8 cellular contexts compared by ENCODE assay signal in genomic region chr11:86066606-86067229, GRCh38. TPM values are rescaled to one million over a fixed set of nuclear protein-coding genes. Genes with fewer than 3 reads are reported as not detected.
DNase-seq lines count a peak whose midpoint lies in the region; ATAC-seq and TF ChIP-seq lines count a peak whose summit lies in the region.

No MANE protein-coding gene starts in this region.

- peaks cover 49% of the 10 kb centered on the region for H3K4me1 Mint-ChIP-seq in mesothelial cell of epicardium

- peaks cover 2% of the 10 kb centered on the region for H3K36me3 Mint-ChIP-seq in mesothelial cell of epicardium

- H3K27me3 ChIP-seq in left ventricle myocardium inferior (ENCODE audit: low read depth) (no peaks in the 10 kb centered on the region), uterus (no peaks in the 10 kb centered on the region)

- H3K9me3 Mint-ChIP-seq in mesothelial cell of epicardium, result peaks cover 3% of the 10 kb centered on the region

- H3K9me3 ChIP-seq in left ventricle myocardium inferior (replicated peaks), result no peaks in the 10 kb centered on the region
- H3K9me3 ChIP-seq in uterus, result no peaks in the 10 kb centered on the region

- H3K27ac ChIP-seq in left ventricle myocardium inferior (replicated peaks) (peak overlapping the region; percentile 98), uterus (peak overlapping the region; percentile 96 to 98)

- peak overlapping the region; percentile 100 for H3K4me3 Mint-ChIP-seq in mesothelial cell of epicardium

- H3K36me3 ChIP-seq in left ventricle myocardium inferior (no peaks in the 10 kb centered on the region), uterus (no peaks in the 10 kb centered on the region)

- no peak for TF ChIP-seq POLR2A in uterus (IDR thresholded peaks at IDR 0.05)

- TF ChIP-seq CTCF in left ventricle myocardium inferior (IDR thresholded peaks at IDR 0.05; ENCODE audit: borderline replicate concordance), result no peak
- no peak for TF ChIP-seq CTCF in cardiac fibroblast (IDR thresholded peaks at IDR 0.05; ENCODE audit: low read depth, low read length)
- no peak for TF ChIP-seq CTCF in mesothelial cell of epicardium (IDR thresholded peaks at IDR 0.05; ENCODE audit: unreplicated experiment)
- TF ChIP-seq CTCF in uterus (IDR thresholded peaks at IDR 0.05), result no peak

- H3K4me3 ChIP-seq in left ventricle myocardium inferior (peak overlapping the region; percentile 94), cardiac fibroblast (replicated peaks in 1 of 2; ENCODE audit: low read depth in 2 of 2, low read length in 2 of 2) (peak overlapping the region; percentile 91 to 97), uterus (peak overlapping the region; percentile 93 to 94)

- H3K27ac Mint-ChIP-seq in mesothelial cell of epicardium, result peak overlapping the region; percentile 99

- H3K4me1 ChIP-seq in left ventricle myocardium inferior, result peaks cover 80% of the 10 kb centered on the region
- H3K4me1 ChIP-seq in uterus, result no peaks in the 10 kb centered on the region

- no peak for ATAC-seq in HG03520 (IDR thresholded peaks at IDR 0.05; ENCODE audit: unreplicated experiment)
- no peak for ATAC-seq in HG03280 (IDR thresholded peaks at IDR 0.05; ENCODE audit: unreplicated experiment)

- no peaks in the 10 kb centered on the region for H3K27me3 Mint-ChIP-seq in mesothelial cell of epicardium (ENCODE audit: low read depth)

- DNase-seq in left ventricle myocardium inferior (no peak), cardiac septum (ENCODE audit: low spot score) (no peak), cardiac fibroblast (ENCODE audit: low read depth in 2 of 2) (no peak), mesothelial cell of epicardium (ENCODE audit: low spot score in 2 of 2, unreplicated experiment in 2 of 2) (no peak), uterus (no peak), NCI-H345 (lab: John Stamatoyannopoulos, UW) (no peak)

- intact Hi-C loops in left ventricle myocardium inferior (cut with micrococcal nuclease) (no loop called here), cardiac septum (cut with DNase I) (loop anchor here (5.0 to 10.0 kb wide), 2 partner anchors 212 to 439 kb away; partner anchors contain the start of genes CCDC83, DLG2 and TMEM126B), uterus (cut with DNase I; ENCODE audit: low total_unique reads) (loop anchor here (10.0 kb wide), 1 partner anchor 178 kb away; the partner anchor contains the start of gene EED)

RNA-seq across cellular contexts. Expression of gene PICALM, which starts 2.2 kb away (rescaled TPM):
- 133 TPM for total RNA-seq in left ventricle myocardium inferior
- total RNA-seq in cardiac septum, result 213 TPM
- total RNA-seq in mesothelial cell of epicardium, result 149 to 154 TPM (median 150 TPM) in 3 replicates
- total RNA-seq in uterus, result 100 to 1,000 TPM; 198 to 402 (median 298) TPM
